ENCODE assay signal across 15 cellular contexts in the genomic region with DNA sequence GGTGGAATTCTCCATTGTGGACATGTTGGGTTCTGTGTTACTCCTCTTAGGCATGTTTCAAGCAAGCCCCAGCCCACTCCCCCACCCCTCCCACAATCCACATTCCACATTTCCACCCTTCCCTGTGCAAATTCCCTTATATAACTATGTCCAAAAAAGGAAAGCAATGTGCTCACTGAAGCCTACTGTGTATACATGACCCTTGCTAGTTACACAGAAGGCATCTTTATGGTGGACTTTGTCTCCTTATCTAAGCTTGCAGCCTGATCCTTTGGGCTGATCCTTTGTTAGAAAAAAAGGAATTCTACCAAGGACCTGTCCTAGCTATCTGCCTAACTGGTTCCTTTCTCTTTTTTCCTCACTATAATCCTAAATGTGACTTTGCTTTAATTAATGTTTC.
DNase-seq lines count a peak whose midpoint lies in the region; ATAC-seq and TF ChIP-seq lines count a peak whose summit lies in the region.
"Had no signal": no experiment of that assay in that cellular context is flagged by ENCODE, and none has a peak within 500 bp of the region (broad histone marks: within the 10 kb centered on the region; RNA-seq: fewer than 3 reads in every experiment).

No MANE protein-coding gene starts in this region.

- no peak overlapping the region for H3K4me3 Mint-ChIP-seq in neural crest cell
- H3K4me3 Mint-ChIP-seq in naive thymus-derived CD8-positive, alpha-beta T cell: no peak overlapping the region
- H3K4me3 Mint-ChIP-seq: CD4-positive, alpha-beta T cell; HFFc6 had no signal

- H3K4me1 ChIP-seq in A673 (ENCODE audit: insufficient read depth, low read length, poor library complexity, severe bottlenecking) (peaks cover 7% of the 10 kb centered on the region), hepatocyte (ENCODE audit: insufficient read depth) (peaks cover 5% of the 10 kb centered on the region), SJCRH30 (no peaks in the 10 kb centered on the region)
- H3K4me1 ChIP-seq: BLaER1 treated with 17β-estradiol and CSF1 and Interleukin-3, amounts not matched to agents 10 nM and 100 nM had no signal

- CTCF ChIA-PET in A673 (lab: Charles Lee): no interaction called here

- H3K4me2 ChIP-seq in hepatocyte: peak overlapping the region; percentile 27
- H3K4me2 ChIP-seq: BLaER1 treated with 17β-estradiol and CSF1 and Interleukin-3, amounts not matched to agents 10 nM and 100 nM had no signal

- H3K9me2 ChIP-seq in hepatocyte (replicated peaks; ENCODE audit: insufficient read depth): no peaks in the 10 kb centered on the region

- no peak for ATAC-seq in GM18858 (IDR thresholded peaks at IDR 0.05; ENCODE audit: unreplicated experiment)
- no peak for ATAC-seq in naive thymus-derived CD8-positive, alpha-beta T cell

- H3K27me3 Mint-ChIP-seq in neural crest cell (ENCODE audit: low read depth): no peaks in the 10 kb centered on the region
- H3K27me3 Mint-ChIP-seq in naive thymus-derived CD8-positive, alpha-beta T cell: no peaks in the 10 kb centered on the region
- H3K27me3 Mint-ChIP-seq: CD4-positive, alpha-beta T cell had no signal

- no TSS peak for BruUV-seq in A673 (replicated peaks; lab: Mats Ljungman, UMichigan)

- H3K9me3 Mint-ChIP-seq in neural crest cell: peaks cover 13% of the 10 kb centered on the region
- H3K9me3 Mint-ChIP-seq in naive thymus-derived CD8-positive, alpha-beta T cell: peaks cover 0 to 18% (median 0%) of the 10 kb centered on the region in 9 donors
- H3K9me3 Mint-ChIP-seq: CD4-positive, alpha-beta T cell had no signal

- H3K27ac Mint-ChIP-seq in neural crest cell (ENCODE audit: unreplicated experiment): peak overlapping the region; percentile 67
- H3K27ac Mint-ChIP-seq in naive thymus-derived CD8-positive, alpha-beta T cell: no peak overlapping the region
- H3K27ac Mint-ChIP-seq: CD4-positive, alpha-beta T cell; HFFc6 had no signal

- H3K27ac ChIP-seq in A673 (ENCODE audit: low read depth, low read length, poor library complexity, severe bottlenecking): peak overlapping the region; percentile 57
- no peak overlapping the region for H3K27ac ChIP-seq in SK-N-MC
- H3K27ac ChIP-seq in hepatocyte: peak overlapping the region; percentile 68
- H3K27ac ChIP-seq in SJCRH30: no peak overlapping the region
- H3K27ac ChIP-seq: BLaER1 treated with 17β-estradiol and CSF1 and Interleukin-3, amounts not matched to agents 10 nM and 100 nM had no signal

- peaks cover 22% of the 10 kb centered on the region for H3K4me1 Mint-ChIP-seq in neural crest cell
- no peaks in the 10 kb centered on the region for H3K4me1 Mint-ChIP-seq in naive thymus-derived CD8-positive, alpha-beta T cell

- intact Hi-C loops in A673 (cut with micrococcal nuclease; ENCODE audit: unreplicated experiment): no loop called here

- no peak for DNase-seq in A673 (ENCODE audit: low spot score)
- DNase-seq in SK-N-MC (ENCODE audit: low read depth, low spot score): no peak
- peak; percentile 19 for DNase-seq in hepatocyte (ENCODE audit: low spot score)
- DNase-seq in neural crest cell (ENCODE audit: low read depth, low spot score): no peak
- no peak for DNase-seq in middle frontal gyrus (ENCODE audit: extremely low spot score, low spot score)
- no peak for DNase-seq in naive thymus-derived CD8-positive, alpha-beta T cell
- no peak for DNase-seq in SJCRH30
- DNase-seq: 8988T; ACHN; CD4-positive, alpha-beta T cell; DMS79; HCEC 1CT; HFFc6 had no signal

- peaks cover 12% of the 10 kb centered on the region for H3K9me3 ChIP-seq in A673 (ENCODE audit: low read depth, low read length, poor library complexity, severe bottlenecking)
- H3K9me3 ChIP-seq in SK-N-MC (ENCODE audit: low read depth, low read length): no peaks in the 10 kb centered on the region
- H3K9me3 ChIP-seq in hepatocyte (ENCODE audit: low read depth): no peaks in the 10 kb centered on the region
- no peaks in the 10 kb centered on the region for H3K9me3 ChIP-seq in SJCRH30 (replicated peaks)
- H3K9me3 ChIP-seq: BLaER1 treated with 17β-estradiol and CSF1 and Interleukin-3, amounts not matched to agents 10 nM and 100 nM had no signal

- no peak overlapping the region for H3K9ac ChIP-seq in SK-N-MC (ENCODE audit: insufficient read length)
- H3K9ac ChIP-seq: BLaER1 treated with 17β-estradiol and CSF1 and Interleukin-3, amounts not matched to agents 10 nM and 100 nM had no signal

- H4K20me1 ChIP-seq in hepatocyte (ENCODE audit: insufficient read depth, poor library complexity, severe bottlenecking): no peaks in the 10 kb centered on the region
- H4K20me1 ChIP-seq: BLaER1 treated with 17β-estradiol and CSF1 and Interleukin-3, amounts not matched to agents 10 nM and 100 nM had no signal

- H2AFZ ChIP-seq in hepatocyte: no peak overlapping the region

- POLR2A ChIA-PET in A673 (lab: Charles Lee; ENCODE audit: low non-redundant PET): no interaction called here
- POLR2A ChIA-PET in naive thymus-derived CD8-positive, alpha-beta T cell (lab: Charles Lee): no interaction called here

- H3K4me3 ChIP-seq in A673 (ENCODE audit: low read depth, low read length, poor library complexity, severe bottlenecking) (no peak overlapping the region), SK-N-MC (peak overlapping the region; percentile 50; the same call in 1 of the 2 replicates), hepatocyte (no peak overlapping the region), SJCRH30 (no peak overlapping the region)
- H3K4me3 ChIP-seq: BLaER1 treated with 17β-estradiol and CSF1 and Interleukin-3, amounts not matched to agents 10 nM and 100 nM had no signal

- H3K36me3 Mint-ChIP-seq in neural crest cell (ENCODE audit: low read depth): peaks cover 2% of the 10 kb centered on the region
- peaks cover 0 to 5% (median 0%) of the 10 kb centered on the region in 3 donors for H3K36me3 Mint-ChIP-seq in naive thymus-derived CD8-positive, alpha-beta T cell

- H3K36me3 ChIP-seq in A673 (ENCODE audit: insufficient read depth, low read length, poor library complexity, severe bottlenecking): no peaks in the 10 kb centered on the region
- H3K36me3 ChIP-seq in SK-N-MC (ENCODE audit: insufficient read depth, low read length): no peaks in the 10 kb centered on the region
- no peaks in the 10 kb centered on the region for H3K36me3 ChIP-seq in hepatocyte (replicated peaks; ENCODE audit: insufficient read depth, low read depth)
- H3K36me3 ChIP-seq in SJCRH30: no peaks in the 10 kb centered on the region
- H3K36me3 ChIP-seq: BLaER1 treated with 17β-estradiol and CSF1 and Interleukin-3, amounts not matched to agents 10 nM and 100 nM had no signal

- TF ChIP-seq CTCF in A673 (conservative IDR thresholded peaks at IDR 0.05; ENCODE audit: low read depth, low read length): no peak
- TF ChIP-seq CTCF in hepatocyte (IDR thresholded peaks at IDR 0.05; ENCODE audit: poor library complexity): no peak
- TF ChIP-seq CTCF in neural crest cell (conservative IDR thresholded peaks at IDR 0.05): no peak

- H3K79me2 ChIP-seq in hepatocyte: no peaks in the 10 kb centered on the region

- H3K27me3 ChIP-seq in A673 (replicated peaks; ENCODE audit: insufficient read depth, low read depth, low read length, poor library complexity) (no peaks in the 10 kb centered on the region), hepatocyte (no peaks in the 10 kb centered on the region), SJCRH30 (no peaks in the 10 kb centered on the region)
- H3K27me3 ChIP-seq: BLaER1 treated with 17β-estradiol and CSF1 and Interleukin-3, amounts not matched to agents 10 nM and 100 nM had no signal

Comparison
In these comparisons a context has a peak if more than half of its experiments do, and no peak if none do; other contexts are left out.
1. H3K27ac ChIP-seq: peak in A673 (single experiment) and hepatocyte (single experiment); none in SK-N-MC (single experiment) and SJCRH30 (single experiment).